Comparison of ENCODE assay signal across 12 cellular contexts in the genomic region with DNA sequence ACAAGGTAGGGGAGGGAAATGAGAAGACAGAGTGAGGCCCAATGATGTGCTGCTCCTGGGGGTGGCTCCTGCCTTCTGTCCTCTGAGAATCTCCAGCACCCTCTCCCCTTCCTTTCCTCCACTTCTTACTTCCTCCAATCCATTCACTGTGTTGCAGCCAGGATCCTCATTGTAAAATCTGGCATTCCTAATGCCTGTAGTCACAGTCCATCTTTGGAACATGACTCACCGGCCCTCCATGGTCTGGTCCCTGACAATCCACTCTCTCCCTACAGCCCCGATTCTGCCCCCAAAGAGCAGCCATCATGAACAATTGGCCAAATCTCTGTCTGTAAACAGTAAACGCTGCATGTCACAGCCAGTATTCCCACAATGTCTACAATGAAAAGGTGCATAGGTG.
A peak's percentile ranks its signal among the peaks of the same experiment; 100 is the strongest.
DNase-seq lines count a peak whose midpoint lies in the region; ATAC-seq, FAIRE-seq and TF ChIP-seq lines count a peak whose summit lies in the region.
"Had no signal": no experiment of that assay in that cellular context is flagged by ENCODE, and none has a peak within 500 bp of the region (broad histone marks: within the 10 kb centered on the region; RNA-seq: fewer than 3 reads in every experiment).

No MANE protein-coding gene starts in this region.

- H3K4me3 Mint-ChIP-seq in activated T-cell treated with anti-CD3 and anti-CD28 coated beads, Interleukin-2, amount 50 U/mL, for 4 hours, result no peak overlapping the region

- no peak overlapping the region for H3K4me3 ChIP-seq in K562
- H3K4me3 ChIP-seq: ascending aorta had no signal

- intact Hi-C loops in K562 (cut with micrococcal nuclease), result no loop called here

- no peak for ATAC-seq in K562
- no peak for ATAC-seq in activated T-cell treated with anti-CD3 and anti-CD28 coated beads, Interleukin-2, amount 50 U/mL, for 4 hours
- no peak for ATAC-seq in GM21723 (IDR thresholded peaks at IDR 0.05; ENCODE audit: unreplicated experiment)

- no peak for TF ChIP-seq EP300 in K562 (IDR thresholded peaks at IDR 0.05; ENCODE audit: low read length)

- H3K9ac ChIP-seq in K562 (ENCODE audit: insufficient read depth in 1 of 2, low read depth in 2 of 2, low read length in 2 of 2), result no peak overlapping the region

- in situ Hi-C loops in K562 (cut with MboI), result no loop called here

- no peak for FAIRE-seq in K562 (lab: Jason Lieb, UNC)

- no peak for TF ChIP-seq RAD21 in K562 (CRISPR knock-in tag; conservative IDR thresholded peaks at IDR 0.05 in 1 of 2, IDR thresholded peaks at IDR 0.05 in 1 of 2)

- no peaks in the 10 kb centered on the region for H3K9me3 ChIP-seq in K562 (replicated peaks; ENCODE audit: control insufficient read depth, insufficient read depth, low read depth, low read length)
- H3K9me3 ChIP-seq: ascending aorta, neutrophil had no signal

- H3K4me1 Mint-ChIP-seq in activated T-cell treated with anti-CD3 and anti-CD28 coated beads, Interleukin-2, amount 50 U/mL, for 4 hours (ENCODE audit: low read depth), result no peaks in the 10 kb centered on the region

- H3K27ac ChIP-seq in K562 (ENCODE audit: extremely low read depth, low read depth, low read length), result no peak overlapping the region
- H3K27ac ChIP-seq: ascending aorta, neutrophil had no signal

- H3K36me3 ChIP-seq in K562 (ENCODE audit: control insufficient read depth, insufficient read depth, low read length), result no peaks in the 10 kb centered on the region
- H3K36me3 ChIP-seq: ascending aorta, neutrophil had no signal

- H3K79me2 ChIP-seq in K562 (ENCODE audit: control insufficient read depth, insufficient read depth, low read length), result no peaks in the 10 kb centered on the region

- H3K36me3 Mint-ChIP-seq in activated T-cell treated with anti-CD3 and anti-CD28 coated beads, Interleukin-2, amount 50 U/mL, for 4 hours (ENCODE audit: insufficient read depth), result no peaks in the 10 kb centered on the region

- CTCF ChIA-PET in K562 (lab: Yijun Ruan, JAX; ENCODE audit: low intra/inter-chr PET ratio), result no interaction called here

- POLR2A ChIA-PET in K562 (lab: Yijun Ruan, JAX), result interaction anchor here (1.5 kb wide), 1 partner anchor 30 kb away, joined by 3 read pairs; no protein-coding TSS in a partner anchor

- no peaks in the 10 kb centered on the region for H3K27me3 ChIP-seq in K562 (ENCODE audit: control insufficient read depth in 2 of 2, insufficient read depth in 2 of 2, low read length in 2 of 2)
- H3K27me3 ChIP-seq: ascending aorta, neutrophil had no signal

- TF ChIP-seq POLR2A in K562 (conservative IDR thresholded peaks at IDR 0.05), result no peak

- no peak for TF ChIP-seq CTCF in K562 (IDR thresholded peaks at IDR 0.05 in 2 of 3, conservative IDR thresholded peaks at IDR 0.05 in 1 of 3; ENCODE audit: insufficient read depth in 2 of 3, low read depth in 1 of 3, low read length in 3 of 3)

- 2% methylated on average over 3 of the region's 3 CpGs for WGBS in K562 (ENCODE audit: insufficient coverage, low coverage, missing lambda C conversion rate)

- no peak overlapping the region for H2AFZ ChIP-seq in K562 (ENCODE audit: low read depth, low read length)

- no peaks in the 10 kb centered on the region for H3K9me3 Mint-ChIP-seq in activated T-cell treated with anti-CD3 and anti-CD28 coated beads, Interleukin-2, amount 50 U/mL, for 4 hours

- H3K27me3 Mint-ChIP-seq in activated T-cell treated with anti-CD3 and anti-CD28 coated beads, Interleukin-2, amount 50 U/mL, for 4 hours (ENCODE audit: low read depth), result no peaks in the 10 kb centered on the region

- no peaks in the 10 kb centered on the region for H3K4me1 ChIP-seq in K562 (replicated peaks in 1 of 2; ENCODE audit: control insufficient read depth in 2 of 2, insufficient read depth in 2 of 2, low read length in 2 of 2)
- H3K4me1 ChIP-seq: ascending aorta had no signal

- no peak overlapping the region for H3K4me2 ChIP-seq in K562 (ENCODE audit: insufficient read depth, low read length)

- DNase-seq in AG08396 (ENCODE audit: low spot score), result peak; percentile 85
- peak; percentile 15 for DNase-seq in HT-29 (ENCODE audit: low spot score)
- no peak for DNase-seq in K562 (ENCODE audit: extremely low read depth in 1 of 4, low spot score in 3 of 4)
- peak; percentile 79 for DNase-seq in kidney glomerular epithelial cell (lab: John Stamatoyannopoulos, UW)
- DNase-seq in activated T-cell treated with anti-CD3 and anti-CD28 coated beads, Interleukin-2, amount 50 U/mL, for 4 hours, result no peak
- no peak for DNase-seq in globus pallidus (ENCODE audit: low spot score)
- no peak for DNase-seq in activated gamma-delta T cell (lab: John Stamatoyannopoulos, UW)
- DNase-seq: C1 segment of cervical spinal cord, NCI-H1694 had no signal

- no TSS peak for BruUV-seq in K562 (replicated peaks; lab: Mats Ljungman, UMichigan)

- no peaks in the 10 kb centered on the region for H4K20me1 ChIP-seq in K562 (replicated peaks; ENCODE audit: control insufficient read depth, insufficient read depth, low read length)

- no peaks in the 10 kb centered on the region for H3K9me1 ChIP-seq in K562 (ENCODE audit: control insufficient read depth, insufficient read depth, low read length)

TF ChIP-seq in K562, 482 proteins besides CTCF, POLR2A, EP300 and RAD21:
- TF ChIP-seq KLF1 (tag; IDR thresholded peaks at IDR 0.05) (no peak), MEF2A (IDR thresholded peaks at IDR 0.05; ENCODE audit: control insufficient read depth, low read depth, low read length) (peak; percentile 77), SMC3 (conservative IDR thresholded peaks at IDR 0.05; ENCODE audit: insufficient read depth, low read depth, low read length) (no peak)
- TF ChIP-seq, protein P1, sequence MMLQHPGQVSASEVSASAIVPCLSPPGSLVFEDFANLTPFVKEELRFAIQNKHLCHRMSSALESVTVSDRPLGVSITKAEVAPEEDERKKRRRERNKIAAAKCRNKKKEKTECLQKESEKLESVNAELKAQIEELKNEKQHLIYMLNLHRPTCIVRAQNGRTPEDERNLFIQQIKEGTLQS (IDR thresholded peaks at IDR 0.05), result 0 out of 2 replicates have a peak, but pooled peaks have one; percentile 37
- TF ChIP-seq, protein P1 (CRISPR knock-in tag; conservative IDR thresholded peaks at IDR 0.05), result no peak

Comparison
In these comparisons a context has a peak if more than half of its experiments do, and no peak if none do; other contexts are left out.
1. DNase-seq: peak in AG08396 (single experiment), HT-29 (single experiment) and kidney glomerular epithelial cell (single experiment); none in K562 (0 of 4), activated T-cell treated with anti-CD3 and anti-CD28 coated beads, Interleukin-2, amount 50 U/mL, for 4 hours (single experiment), globus pallidus (single experiment) and activated gamma-delta T cell (single experiment).